Comparison of ENCODE assay signal across 2 cellular contexts in the genomic region with DNA sequence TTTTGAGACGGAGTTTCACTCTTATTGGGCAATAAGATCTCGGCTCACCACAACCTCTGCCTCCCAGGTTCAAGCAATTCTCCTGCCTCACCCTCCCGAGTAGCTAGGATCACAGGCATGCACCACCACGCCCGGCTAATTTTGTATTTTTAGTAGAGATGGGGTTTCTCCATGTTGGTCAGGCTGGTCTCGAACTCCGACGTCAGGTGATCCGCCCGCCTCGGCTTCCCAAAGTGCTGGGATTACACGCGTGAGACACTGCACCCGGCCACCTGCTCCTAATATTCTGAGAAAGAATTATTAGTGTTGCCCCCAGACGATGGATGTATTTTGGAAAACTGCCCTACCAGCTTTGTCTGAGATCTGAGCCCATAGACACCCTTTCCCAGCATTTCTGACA. TPM values are rescaled to one million over a fixed set of nuclear protein-coding genes. Genes with fewer than 3 reads are reported as not detected.
"Had no signal": no experiment of that assay in that cellular context is flagged by ENCODE, and none has a peak within 500 bp of the region (broad histone marks: within the 10 kb centered on the region; RNA-seq: fewer than 3 reads in every experiment).

No MANE protein-coding gene starts in this region.

RNA-seq across cellular contexts. Expression of a gene that starts 53.4 kb away (rescaled TPM):
- total RNA-seq: HepG2, HFFc6 had no signal
